In genomic region chr16:57648590-57649442, GRCh38 we compare ENCODE assay signal across 1 cellular context.
TF ChIP-seq lines count a peak whose summit lies in the region.

No MANE protein-coding gene starts in this region.

TF ChIP-seq in HepG2, 621 proteins besides CTCF, POLR2A, EP300 and RAD21 (continued from another document):
- TF ChIP-seq ZNF101 (CRISPR knock-in tag; IDR thresholded peaks at IDR 0.05; ENCODE audit: borderline replicate concordance, low read depth) = no peak
- no peak for TF ChIP-seq FOXO4 (CRISPR knock-in tag; conservative IDR thresholded peaks at IDR 0.05)
- TF ChIP-seq ZBTB4 (CRISPR knock-in tag; IDR thresholded peaks at IDR 0.05; ENCODE audit: borderline replicate concordance) = peak; percentile 78; the same call in 1 of the 2 replicates
- peak; percentile 67; the same call in 1 of the 2 replicates for TF ChIP-seq KAT8 (CRISPR knock-in tag; IDR thresholded peaks at IDR 0.05)
